10 cellular contexts compared by ENCODE assay signal in genomic region chr16:10877472-10877946, GRCh38. TPM values are rescaled to one million over a fixed set of nuclear protein-coding genes. Genes with fewer than 3 reads are reported as not detected.
DNase-seq lines count a peak whose midpoint lies in the region; TF ChIP-seq lines count a peak whose summit lies in the region.
"Had no signal": no experiment of that assay in that cellular context is flagged by ENCODE, and none has a peak within 500 bp of the region (broad histone marks: within the 10 kb centered on the region; RNA-seq: fewer than 3 reads in every experiment).

No MANE protein-coding gene starts in this region.

- DNase-seq in CD14-positive monocyte (ENCODE audit: low spot score) (no peak), RWPE1 (ENCODE audit: low spot score) (peak; percentile 19), COLO668 (lab: John Stamatoyannopoulos, UW; ENCODE audit: unreplicated experiment) (no peak), AG20443 (ENCODE audit: low spot score) (no peak), SKM-1 treated with dmso at 0.1 percent for 144 hours (lab: John Stamatoyannopoulos, UW; ENCODE audit: unreplicated experiment) (no peak), SKM-1 (lab: John Stamatoyannopoulos, UW; ENCODE audit: unreplicated experiment) (no peak)
- DNase-seq: NCI-H774 had no signal

- H3K9me3 Mint-ChIP-seq in CD14-positive monocyte, result peaks cover 0 to 3% (median 0%) of the 10 kb centered on the region in 7 donors
- H3K9me3 Mint-ChIP-seq: neural crest cell had no signal

- intact Hi-C loops in CD14-positive monocyte (cut with micrococcal nuclease), result loop anchor here (5.0 kb wide), 2 partner anchors 35 to 125 kb away; no protein-coding TSS in a partner anchor

- peak overlapping the region; percentile 93 to 97 for H3K4me3 Mint-ChIP-seq in CD14-positive monocyte
- H3K4me3 Mint-ChIP-seq: neural crest cell had no signal

- TF ChIP-seq POLR2A in GM19099 (IDR thresholded peaks at IDR 0.05; ENCODE audit: extremely low read depth, insufficient read length, low read depth), result peak; percentile 46

- H3K27ac ChIP-seq in RWPE1 (no peak overlapping the region), layer of hippocampus (ENCODE audit: low read depth, low read length) (peak overlapping the region; percentile 21)

- CTCF ChIA-PET in RWPE1 (lab: Yijun Ruan, JAX), result interaction anchor here (0.6 to 0.8 kb wide), 2 partner anchors 45 to 131 kb away, joined by 4 to 6 read pairs; no protein-coding TSS in a partner anchor

- H3K27ac Mint-ChIP-seq in CD14-positive monocyte, result peak overlapping the region; percentile 91 to 97 (median 95)

- TF ChIP-seq CTCF in CD14-positive monocyte (IDR thresholded peaks at IDR 0.05) (no peak), RWPE1 (conservative IDR thresholded peaks at IDR 0.05; ENCODE audit: low read depth) (no peak)

- POLR2A ChIA-PET in RWPE1 (lab: Yijun Ruan, JAX; ENCODE audit: low non-redundant PET), result interaction anchor here (0.5 to 1.1 kb wide), 2 partner anchors 45 to 134 kb away, joined by 3 to 4 read pairs; partner anchors contain the start of gene NUBP1

- peaks cover 0 to 2% (median 0%) of the 10 kb centered on the region in 3 donors for H3K27me3 Mint-ChIP-seq in CD14-positive monocyte (ENCODE audit: low read depth in 3 of 3)

- H3K36me3 Mint-ChIP-seq in CD14-positive monocyte, result peaks cover 7 to 9% of the 10 kb centered on the region in 2 donors

- H3K27me3 ChIP-seq in layer of hippocampus (ENCODE audit: control insufficient read depth, insufficient read depth, low read length), result peaks cover 2% of the 10 kb centered on the region

- peaks cover 78% of the 10 kb centered on the region for H3K4me1 Mint-ChIP-seq in CD14-positive monocyte
- H3K4me1 Mint-ChIP-seq: neural crest cell had no signal

RNA-seq across cellular contexts. Expression of gene CIITA, which starts 0.5 kb away (rescaled TPM):
- polyA plus RNA-seq in CD14-positive monocyte, result 10 to 100 TPM; 15.6 to 22.1 TPM

RNA-seq across cellular contexts. Expression of gene TVP23A, which starts 58.9 kb away (rescaled TPM):
- polyA plus RNA-seq in CD14-positive monocyte, result under 1 TPM; 0.06 to 0.17 TPM
